9 cellular contexts compared by ENCODE assay signal in the genomic region with DNA sequence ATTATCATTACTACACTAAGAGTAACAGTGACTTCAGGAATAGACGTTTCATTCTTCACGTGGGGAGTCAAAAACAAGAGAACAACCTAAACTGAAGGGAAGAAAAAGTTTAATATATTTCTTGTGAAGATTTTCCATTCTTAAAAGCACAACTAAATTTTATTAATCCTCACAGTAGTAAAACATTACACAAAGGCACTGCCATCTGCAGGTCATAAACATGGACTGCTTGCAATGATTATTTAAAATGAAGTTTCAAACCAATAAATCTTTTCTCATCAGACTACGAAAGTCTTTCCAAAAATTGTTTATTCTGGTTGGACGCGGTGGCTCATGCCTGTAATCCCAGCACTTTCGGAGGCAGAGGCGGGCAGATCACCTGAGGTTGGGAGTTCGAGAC. TPM values are rescaled to one million over a fixed set of nuclear protein-coding genes. Genes with fewer than 3 reads are reported as not detected.
A peak's percentile ranks its signal among the peaks of the same experiment; 100 is the strongest.
DNase-seq lines count a peak whose midpoint lies in the region; ATAC-seq, FAIRE-seq and TF ChIP-seq lines count a peak whose summit lies in the region.
"Had no signal": no experiment of that assay in that cellular context is flagged by ENCODE, and none has a peak within 500 bp of the region (broad histone marks: within the 10 kb centered on the region; RNA-seq: fewer than 3 reads in every experiment).

No MANE protein-coding gene starts in this region.

- H3K4me3 Mint-ChIP-seq in activated CD8-positive, alpha-beta memory T cell treated with anti-CD3 and anti-CD28 coated beads, Interleukin-2, amount 10 ng/mL, durations not matched to agents 7 days and 5 days, result peak overlapping the region; percentile 26
- H3K4me3 Mint-ChIP-seq in stimulated activated naive CD8-positive, alpha-beta T cell treated with anti-CD3 and anti-CD28 coated beads, Interleukin-15, amount 100 ng/mL, for 72 hours, result peak overlapping the region; percentile 13 to 32

- peaks cover 4% of the 10 kb centered on the region for H3K36me3 Mint-ChIP-seq in activated CD8-positive, alpha-beta memory T cell treated with anti-CD3 and anti-CD28 coated beads, Interleukin-2, amount 10 ng/mL, durations not matched to agents 7 days and 5 days

- no peak for FAIRE-seq in GM12891 (lab: Jason Lieb, UNC)

- POLR2A ChIA-PET in Panc1 (lab: Charles Lee), result interaction anchor here (0.5 kb wide), 1 partner anchor 139 kb away, joined by 7 read pairs; no protein-coding TSS in a partner anchor

- peaks cover 47% of the 10 kb centered on the region for H3K4me1 ChIP-seq in Panc1 (ENCODE audit: control insufficient read depth, insufficient read depth, low read length)
- H3K4me1 ChIP-seq in esophagus squamous epithelium, result peaks cover 10 to 77% (median 54%) of the 10 kb centered on the region in 3 donors

- no peak for TF ChIP-seq POLR2A in esophagus squamous epithelium (IDR thresholded peaks at IDR 0.05)
- TF ChIP-seq POLR2A in GM12891 (IDR thresholded peaks at IDR 0.05; ENCODE audit: low read depth, low read length), result no peak

- H3K27ac ChIP-seq in Panc1 (ENCODE audit: low read length) (no peak overlapping the region), esophagus squamous epithelium (peak overlapping the region in 1 of 4 donors; percentile 9)

- no peak for ATAC-seq in activated CD8-positive, alpha-beta memory T cell treated with anti-CD3 and anti-CD28 coated beads, Interleukin-2, amount 10 ng/mL, durations not matched to agents 7 days and 5 days
- no peak for ATAC-seq in Panc1
- ATAC-seq in stimulated activated naive CD8-positive, alpha-beta T cell treated with anti-CD3 and anti-CD28 coated beads, Interleukin-15, amount 100 ng/mL, for 72 hours, result no peak
- no peak for ATAC-seq in HG02623 (IDR thresholded peaks at IDR 0.05; ENCODE audit: unreplicated experiment)

- intact Hi-C loops in Panc1 (cut with micrococcal nuclease; ENCODE audit: unreplicated experiment), result loop anchor here (2.0 kb wide), 1 partner anchor 72 kb away; no protein-coding TSS in a partner anchor
- intact Hi-C loops in esophagus squamous epithelium (cut with DNase I), result no loop called here

- H3K4me1 Mint-ChIP-seq in activated CD8-positive, alpha-beta memory T cell treated with anti-CD3 and anti-CD28 coated beads, Interleukin-2, amount 10 ng/mL, durations not matched to agents 7 days and 5 days, result peaks cover 40% of the 10 kb centered on the region
- H3K4me1 Mint-ChIP-seq in stimulated activated naive CD8-positive, alpha-beta T cell treated with anti-CD3 and anti-CD28 coated beads, Interleukin-15, amount 100 ng/mL, for 72 hours, result peaks cover 70% of the 10 kb centered on the region

- H3K9me3 Mint-ChIP-seq in activated CD8-positive, alpha-beta memory T cell treated with anti-CD3 and anti-CD28 coated beads, Interleukin-2, amount 10 ng/mL, durations not matched to agents 7 days and 5 days (ENCODE audit: low read depth), result no peaks in the 10 kb centered on the region
- no peaks in the 10 kb centered on the region for H3K9me3 Mint-ChIP-seq in stimulated activated naive CD8-positive, alpha-beta T cell treated with anti-CD3 and anti-CD28 coated beads, Interleukin-15, amount 100 ng/mL, for 72 hours

- WGBS in esophagus squamous epithelium, 2 donors, result 39 to 51% methylated on average over 8 of the region's 8 CpGs

- TF ChIP-seq CTCF in Panc1 (IDR thresholded peaks at IDR 0.05) (peak; percentile 68), esophagus squamous epithelium (IDR thresholded peaks at IDR 0.05) (peak in 4 of 6 experiments; percentile 14 to 48 (median 38))

- in situ Hi-C loops in Panc1 (cut with HindIII; ENCODE audit: low pct_unique_long_range_greater_than_20kb, low sequenced_read_pairs), result no loop called here

- no peak for DNase-seq in activated CD8-positive, alpha-beta memory T cell treated with anti-CD3 and anti-CD28 coated beads, Interleukin-2, amount 10 ng/mL, durations not matched to agents 7 days and 5 days
- DNase-seq in activated CD8-positive, alpha-beta memory T cell treated with anti-CD3 and anti-CD28 coated beads for 24 hours, result no peak
- DNase-seq in Panc1 (ENCODE audit: low read depth, low spot score) (no peak), esophagus squamous epithelium (lab: John Stamatoyannopoulos, UW) (no peak), cerebellum (ENCODE audit: low spot score) (no peak), GM12891 (ENCODE audit: insufficient read length, low spot score) (no peak)
- no peak for DNase-seq in stimulated activated naive CD8-positive, alpha-beta T cell treated with anti-CD3 and anti-CD28 coated beads, Interleukin-15, amount 100 ng/mL, for 72 hours

- H3K4me3 ChIP-seq in Panc1 (ENCODE audit: low read depth in 2 of 2, low read length in 2 of 2) (no peak overlapping the region), esophagus squamous epithelium (peak overlapping the region in 1 of 4 donors; percentile 88)

- no peaks in the 10 kb centered on the region for H3K9me3 ChIP-seq in Panc1 (ENCODE audit: control insufficient read depth, insufficient read depth, low read depth, low read length)
- no peaks in the 10 kb centered on the region for H3K9me3 ChIP-seq in esophagus squamous epithelium

- H3K27ac Mint-ChIP-seq in activated CD8-positive, alpha-beta memory T cell treated with anti-CD3 and anti-CD28 coated beads, Interleukin-2, amount 10 ng/mL, durations not matched to agents 7 days and 5 days, result no peak overlapping the region
- H3K27ac Mint-ChIP-seq in stimulated activated naive CD8-positive, alpha-beta T cell treated with anti-CD3 and anti-CD28 coated beads, Interleukin-15, amount 100 ng/mL, for 72 hours, result peak overlapping the region in 1 of 2 donors; percentile 54

- BruUV-seq in Panc1 (replicated peaks; lab: Mats Ljungman, UMichigan), result no TSS peak

- H3K27me3 ChIP-seq in Panc1 (ENCODE audit: control insufficient read depth, insufficient read depth, low read length), result no peaks in the 10 kb centered on the region
- no peaks in the 10 kb centered on the region for H3K27me3 ChIP-seq in esophagus squamous epithelium

- no peaks in the 10 kb centered on the region for H3K27me3 Mint-ChIP-seq in activated CD8-positive, alpha-beta memory T cell treated with anti-CD3 and anti-CD28 coated beads, Interleukin-2, amount 10 ng/mL, durations not matched to agents 7 days and 5 days
- no peaks in the 10 kb centered on the region for H3K27me3 Mint-ChIP-seq in stimulated activated naive CD8-positive, alpha-beta T cell treated with anti-CD3 and anti-CD28 coated beads, Interleukin-15, amount 100 ng/mL, for 72 hours

- CTCF ChIA-PET in activated CD8-positive, alpha-beta memory T cell treated with anti-CD3 and anti-CD28 coated beads, Interleukin-2, amount 10 ng/mL, durations not matched to agents 7 days and 5 days (lab: Charles Lee), result interaction anchor here (1.1 to 2.5 kb wide), 6 partner anchors 54 to 117 kb away, joined by 3 to 10 read pairs (median 7); a partner anchor contains a TSS
- CTCF ChIA-PET in Panc1 (lab: Charles Lee), result interaction anchor here (0.7 kb wide), 1 partner anchor 602 kb away, joined by 3 read pairs; no protein-coding TSS in a partner anchor

- H3K36me3 ChIP-seq in Panc1 (ENCODE audit: control insufficient read depth, insufficient read depth, low read length) (peaks cover 5% of the 10 kb centered on the region), esophagus squamous epithelium (no peaks in the 10 kb centered on the region)

TF ChIP-seq in GM12891, 5 proteins besides CTCF, POLR2A, EP300 and RAD21:
- TF ChIP-seq SPI1 (IDR thresholded peaks at IDR 0.05; ENCODE audit: low read depth, low read length) (no peak), PAX5 (IDR thresholded peaks at IDR 0.05; ENCODE audit: insufficient read depth, low read length, severe bottlenecking) (no peak), POLR2AphosphoS5 (IDR thresholded peaks at IDR 0.05; ENCODE audit: low read depth, low read length) (no peak), TAF1 (IDR thresholded peaks at IDR 0.05; ENCODE audit: low read depth, low read length) (no peak), POU2F2 (IDR thresholded peaks at IDR 0.05; ENCODE audit: low read depth, low read length) (no peak)

RNA-seq across cellular contexts. Expression of a gene that starts 2.6 kb away (rescaled TPM):
- total RNA-seq in activated CD8-positive, alpha-beta memory T cell treated with anti-CD3 and anti-CD28 coated beads, Interleukin-2, amount 10 ng/mL, durations not matched to agents 7 days and 5 days, result 10 to 100 TPM; 24.5 to 36.9 TPM
- total RNA-seq in Panc1 (2021; ENCODE audit: unreplicated experiment) (30.6 TPM), esophagus squamous epithelium (10 to 100 TPM; 20.7 to 29.8 (median 22.3) TPM), cerebellum (18.1 TPM)
- 24.3 TPM for polyA plus RNA-seq in Panc1 (2012; ENCODE audit: insufficient read length)
- polyA plus RNA-seq in GM12891 (2012; ENCODE audit: low read depth, missing spikeins), result 13.5 TPM

RNA-seq across cellular contexts. Expression of a gene that starts 31.0 kb away (rescaled TPM):
- total RNA-seq in activated CD8-positive, alpha-beta memory T cell treated with anti-CD3 and anti-CD28 coated beads, Interleukin-2, amount 10 ng/mL, durations not matched to agents 7 days and 5 days, result 1 to 10 TPM; 1.3 to 2.2 TPM
- 14.1 TPM for total RNA-seq in Panc1 (2021; ENCODE audit: unreplicated experiment)
- 21.9 TPM for polyA plus RNA-seq in Panc1 (2012; ENCODE audit: insufficient read length)
- total RNA-seq in esophagus squamous epithelium, result 10 to 100 TPM in 2 of 4 donors, 1 to 10 TPM in 2; 3.2 to 15.3 (median 10.2) TPM
- 1.6 TPM for total RNA-seq in cerebellum
- 130 TPM for polyA plus RNA-seq in GM12891 (2012; ENCODE audit: low read depth, missing spikeins)

RNA-seq across cellular contexts. Expression of a gene that starts 58.1 kb away (rescaled TPM):
- total RNA-seq in activated CD8-positive, alpha-beta memory T cell treated with anti-CD3 and anti-CD28 coated beads, Interleukin-2, amount 10 ng/mL, durations not matched to agents 7 days and 5 days, result 1 to 10 TPM; 1.7 to 2.0 TPM
- total RNA-seq in Panc1 (2021; ENCODE audit: unreplicated experiment) (11.8 TPM), esophagus squamous epithelium (not detected), cerebellum (26.0 TPM)
- 29.7 TPM for polyA plus RNA-seq in Panc1 (2012; ENCODE audit: insufficient read length)
- 8.8 TPM for polyA plus RNA-seq in GM12891 (2012; ENCODE audit: low read depth, missing spikeins)
- total RNA-seq: activated CD8-positive, alpha-beta memory T cell treated with anti-CD3 and anti-CD28 coated beads for 36 hours had no signal
